ENCODE assay signal across 20 cellular contexts in the genomic region with DNA sequence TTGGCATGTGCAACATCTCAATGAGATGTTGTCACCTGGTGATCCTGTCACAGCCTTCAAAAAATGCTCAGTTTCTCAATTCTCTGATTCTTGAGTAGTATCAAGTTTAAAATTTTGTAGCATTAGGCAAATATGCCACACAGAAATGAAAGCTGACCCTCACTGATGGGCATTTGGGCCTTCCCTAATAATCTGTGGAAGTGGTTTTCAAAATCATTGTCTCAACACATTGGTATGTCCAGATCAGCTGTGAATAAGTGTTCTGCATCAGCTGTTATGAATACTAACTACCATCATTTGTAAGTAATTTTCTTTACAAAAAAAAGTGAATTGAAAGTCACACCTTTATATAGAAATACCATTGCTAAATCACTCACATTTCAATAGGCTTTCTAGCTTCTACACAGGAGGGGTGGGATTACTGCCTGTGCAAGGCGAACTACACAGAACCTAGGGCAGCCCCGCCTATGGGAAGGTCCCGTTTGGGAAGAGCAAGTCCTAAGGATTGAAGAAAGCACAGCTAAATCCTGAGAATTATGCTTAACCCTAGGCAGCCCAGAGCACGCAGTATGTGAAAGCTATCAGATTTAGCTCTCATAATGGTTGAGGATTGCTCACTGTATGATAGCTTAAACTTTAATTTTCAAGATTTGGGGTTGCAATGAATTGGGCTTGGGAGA.
"Had no signal": no experiment of that assay in that cellular context is flagged by ENCODE, and none has a peak within 500 bp of the region (broad histone marks: within the 10 kb centered on the region; RNA-seq: fewer than 3 reads in every experiment).

No MANE protein-coding gene starts in this region.

- H3K27me3 Mint-ChIP-seq: activated CD4-positive, alpha-beta T cell treated with anti-CD3 and anti-CD28 coated beads for 36 hours; activated naive CD8-positive, alpha-beta T cell; central memory CD8-positive, alpha-beta T cell; stimulated activated naive CD8-positive, alpha-beta T cell treated with anti-CD3 and anti-CD28 coated beads, Interleukin-15, Interleukin-2, amounts not matched to agents 100 ng/mL and 50 ng/mL, for 24 hours had no signal

- H3K4me3 Mint-ChIP-seq: activated CD4-positive, alpha-beta T cell treated with anti-CD3 and anti-CD28 coated beads for 36 hours; activated naive CD8-positive, alpha-beta T cell; central memory CD8-positive, alpha-beta T cell; immature natural killer cell; memory B cell; natural killer cell; stimulated activated naive CD8-positive, alpha-beta T cell treated with anti-CD3 and anti-CD28 coated beads, Interleukin-15, Interleukin-2, amounts not matched to agents 100 ng/mL and 50 ng/mL, for 24 hours; T-helper 2 cell treated with Interferon-gamma antibody and Interleukin-4, amounts not matched to agents 5 μg/mL and 100 μg/mL, for 36 hours; WTC11 had no signal

- H3K36me3 ChIP-seq: gastrocnemius medialis, heart left ventricle, right atrium auricular region, suprapubic skin had no signal

- DNase-seq: activated CD4-positive, alpha-beta T cell treated with anti-CD3 and anti-CD28 coated beads for 36 hours; activated CD4-positive, alpha-beta T cell treated with anti-CD3 and anti-CD28 coated beads, Interleukin-2, amount 50 U/mL, for 48 hours; activated T-cell treated with anti-CD3 and anti-CD28 coated beads for 4 hours; amniotic stem cell; cortex of kidney; gastrocnemius medialis; heart left ventricle; immature natural killer cell; kidney glomerular epithelial cell; natural killer cell; nucleus accumbens had no signal

- ATAC-seq: activated CD4-positive, alpha-beta T cell treated with anti-CD3 and anti-CD28 coated beads for 36 hours; gastrocnemius medialis; heart left ventricle; natural killer cell had no signal

- H3K4me3 ChIP-seq: gastrocnemius medialis, heart left ventricle, right atrium auricular region, skin epidermis, suprapubic skin had no signal

- H3K9me3 Mint-ChIP-seq: central memory CD8-positive, alpha-beta T cell; memory B cell; natural killer cell; stimulated activated naive CD8-positive, alpha-beta T cell treated with anti-CD3 and anti-CD28 coated beads, Interleukin-15, Interleukin-2, amounts not matched to agents 100 ng/mL and 50 ng/mL, for 24 hours; T-helper 2 cell treated with Interferon-gamma antibody and Interleukin-4, amounts not matched to agents 5 μg/mL and 100 μg/mL, for 36 hours; WTC11 had no signal

- H3K27ac Mint-ChIP-seq: activated CD4-positive, alpha-beta T cell treated with anti-CD3 and anti-CD28 coated beads for 36 hours; activated naive CD8-positive, alpha-beta T cell; immature natural killer cell; memory B cell; natural killer cell; stimulated activated naive CD8-positive, alpha-beta T cell treated with anti-CD3 and anti-CD28 coated beads, Interleukin-15, Interleukin-2, amounts not matched to agents 100 ng/mL and 50 ng/mL, for 24 hours; T-helper 2 cell treated with Interferon-gamma antibody and Interleukin-4, amounts not matched to agents 5 μg/mL and 100 μg/mL, for 36 hours; WTC11 had no signal

- H3K9me3 ChIP-seq: gastrocnemius medialis, suprapubic skin had no signal

- H3K27ac ChIP-seq: gastrocnemius medialis, heart left ventricle, right atrium auricular region, skin epidermis, suprapubic skin had no signal

- H3K27me3 ChIP-seq: gastrocnemius medialis, right atrium auricular region, suprapubic skin had no signal

- H3K4me1 Mint-ChIP-seq: activated CD4-positive, alpha-beta T cell treated with anti-CD3 and anti-CD28 coated beads for 36 hours; central memory CD8-positive, alpha-beta T cell; immature natural killer cell; memory B cell; natural killer cell had no signal

- H3K4me1 ChIP-seq: gastrocnemius medialis, heart left ventricle, right atrium auricular region, suprapubic skin had no signal

- H3K36me3 Mint-ChIP-seq: memory B cell, natural killer cell had no signal
